Comparison of ENCODE assay signal across 9 cellular contexts in the genomic region with DNA sequence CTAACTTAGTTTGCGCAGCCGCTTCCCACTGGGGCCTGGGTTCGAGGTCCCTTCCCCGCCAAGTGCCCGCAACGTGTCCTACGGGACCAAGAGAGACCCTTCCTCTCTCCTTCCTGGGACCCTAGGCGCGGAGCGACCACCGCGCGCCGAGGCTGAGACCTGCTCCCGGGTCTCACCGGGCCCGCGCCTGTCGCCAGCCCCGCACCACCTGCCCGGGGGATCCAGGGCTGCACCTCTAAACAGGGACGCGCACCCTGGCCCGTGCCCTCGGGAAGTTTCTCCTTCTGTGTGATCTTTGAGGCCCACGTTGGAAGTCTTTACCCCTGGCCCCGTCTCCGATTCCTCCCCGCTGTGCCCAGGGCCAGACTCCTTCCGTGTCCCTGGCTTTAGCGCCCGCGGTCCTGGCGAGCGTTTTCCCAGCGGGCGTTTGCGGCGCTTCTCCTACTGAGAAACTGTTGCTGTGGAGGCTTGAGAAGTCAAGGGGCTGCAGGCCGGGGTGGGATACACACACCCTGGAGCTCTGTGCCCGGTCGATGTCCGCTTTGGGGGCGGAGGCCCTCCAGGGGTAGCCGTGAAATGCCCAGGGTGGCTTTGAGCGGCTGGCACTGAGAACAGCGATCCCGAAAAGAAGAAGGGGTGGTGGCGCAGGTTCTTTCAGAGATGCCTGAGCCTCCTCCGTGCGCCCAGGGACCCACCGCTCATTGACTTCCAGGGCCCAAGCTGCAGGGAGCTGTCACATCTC. TPM values are rescaled to one million over a fixed set of nuclear protein-coding genes. Genes with fewer than 3 reads are reported as not detected.
DNase-seq lines count a peak whose midpoint lies in the region; ATAC-seq and TF ChIP-seq lines count a peak whose summit lies in the region.
"Had no signal": no experiment of that assay in that cellular context is flagged by ENCODE, and none has a peak within 500 bp of the region (broad histone marks: within the 10 kb centered on the region; RNA-seq: fewer than 3 reads in every experiment).

No MANE protein-coding gene starts in this region.

- ATAC-seq in heart left ventricle (no peak), left cardiac atrium (no peak)

- no peaks in the 10 kb centered on the region for H4K20me1 ChIP-seq in neural cell (ENCODE audit: insufficient read depth)

- H3K4me1 Mint-ChIP-seq in CD14-positive monocyte: peaks cover 6% of the 10 kb centered on the region

- peak overlapping the region in 1 of 2 donors; percentile 78 for H3K4me3 Mint-ChIP-seq in CD14-positive monocyte

- H3K4me1 ChIP-seq in heart left ventricle: peaks cover 0 to 23% (median 4%) of the 10 kb centered on the region in 12 donors
- peaks cover 0 to 7% of the 10 kb centered on the region in 2 donors for H3K4me1 ChIP-seq in uterus

- H3K4me2 ChIP-seq in neural cell (ENCODE audit: low read length): no peak overlapping the region

- H3K79me2 ChIP-seq in neural cell (replicated peaks; ENCODE audit: insufficient read depth, low read length): no peaks in the 10 kb centered on the region

- H3F3A ChIP-seq in neural cell (ENCODE audit: insufficient read depth, low read length, poor library complexity, severe bottlenecking): no peaks in the 10 kb centered on the region

- DNase-seq in heart left ventricle (no peak), left cardiac atrium (no peak), erythroblast (lab: John Stamatoyannopoulos, UW) (peak; percentile 28 to 45), uterus (no peak), mucosa of gallbladder (ENCODE audit: low spot score) (no peak), CD14-positive monocyte (ENCODE audit: low spot score) (no peak), RKO (ENCODE audit: low spot score) (no peak)
- DNase-seq: stimulated activated CD4-positive, alpha-beta T cell treated with anti-CD3 and anti-CD28 coated beads, Interleukin-4, amount 100 ng/mL, for 1 hour had no signal

- intact Hi-C loops in heart left ventricle (cut with DNase I): no loop called here
- intact Hi-C loops in left cardiac atrium (cut with DNase I): no loop called here
- intact Hi-C loops in uterus (cut with DNase I; ENCODE audit: low total_unique reads): no loop called here
- intact Hi-C loops in CD14-positive monocyte (cut with micrococcal nuclease): no loop called here

- peaks cover 41 to 64% (median 50%) of the 10 kb centered on the region in 3 donors for H3K27me3 Mint-ChIP-seq in CD14-positive monocyte (ENCODE audit: low read depth in 3 of 3)

- no peak for TF ChIP-seq RAD21 in neural cell (conservative IDR thresholded peaks at IDR 0.05)

- TF ChIP-seq POLR2A in heart left ventricle (IDR thresholded peaks at IDR 0.05): no peak
- TF ChIP-seq POLR2A in erythroblast (IDR thresholded peaks at IDR 0.05; ENCODE audit: low read length): no peak
- no peak for TF ChIP-seq POLR2A in uterus (IDR thresholded peaks at IDR 0.05)

- no peak overlapping the region for H3K27ac Mint-ChIP-seq in CD14-positive monocyte

- H3K27me3 ChIP-seq in heart left ventricle (peaks cover 17 to 67% (median 36%) of the 10 kb centered on the region in 9 donors), neural cell (ENCODE audit: insufficient read depth, low read depth, low read length) (peaks cover 25% of the 10 kb centered on the region), uterus (peaks cover 0 to 11% of the 10 kb centered on the region in 2 donors)

- WGBS in heart left ventricle, 4 donors: 11 to 13% (median 13%) methylated on average over 17 to 52 of the region's 52 CpGs

- no peaks in the 10 kb centered on the region for H3K9me3 ChIP-seq in heart left ventricle
- no peaks in the 10 kb centered on the region for H3K9me3 ChIP-seq in neural cell (ENCODE audit: low read length)
- H3K9me3 ChIP-seq in uterus: no peaks in the 10 kb centered on the region

- TF ChIP-seq EP300 in neural cell (conservative IDR thresholded peaks at IDR 0.05; ENCODE audit: poor library complexity, severe bottlenecking): no peak

- H3K36me3 ChIP-seq in heart left ventricle: no peaks in the 10 kb centered on the region
- H3K36me3 ChIP-seq in neural cell (ENCODE audit: insufficient read depth, low read length): no peaks in the 10 kb centered on the region
- no peaks in the 10 kb centered on the region for H3K36me3 ChIP-seq in uterus

- H2AFZ ChIP-seq in neural cell (ENCODE audit: low read depth, low read length): no peak overlapping the region

- H3K27ac ChIP-seq in heart left ventricle: no peak overlapping the region
- no peak overlapping the region for H3K27ac ChIP-seq in neural cell (ENCODE audit: low read length)
- no peak overlapping the region for H3K27ac ChIP-seq in uterus

- H3K9me2 ChIP-seq in neural cell (ENCODE audit: insufficient read depth, low read length): no peaks in the 10 kb centered on the region

- H3K4me3 ChIP-seq in heart left ventricle (peak overlapping the region in 11 of 12 donors; percentile 5 to 59 (median 38)), neural cell (ENCODE audit: low read length) (peak overlapping the region; percentile 71), uterus (peak overlapping the region; percentile 15 to 38)

- H3K36me3 Mint-ChIP-seq in CD14-positive monocyte: peaks cover 0 to 2% of the 10 kb centered on the region in 2 donors

- peaks cover 0 to 11% (median 4%) of the 10 kb centered on the region in 7 donors for H3K9me3 Mint-ChIP-seq in CD14-positive monocyte

- TF ChIP-seq CTCF in heart left ventricle (IDR thresholded peaks at IDR 0.05): no peak
- no peak for TF ChIP-seq CTCF in neural cell (IDR thresholded peaks at IDR 0.05; ENCODE audit: poor library complexity, severe bottlenecking)
- no peak for TF ChIP-seq CTCF in uterus (IDR thresholded peaks at IDR 0.05)
- TF ChIP-seq CTCF in CD14-positive monocyte (IDR thresholded peaks at IDR 0.05): no peak

- peak overlapping the region; percentile 62 for H3K9ac ChIP-seq in neural cell (ENCODE audit: low read length)

TF ChIP-seq in neural cell, 6 proteins besides CTCF, POLR2A, EP300 and RAD21:
- TF ChIP-seq, protein P1, sequence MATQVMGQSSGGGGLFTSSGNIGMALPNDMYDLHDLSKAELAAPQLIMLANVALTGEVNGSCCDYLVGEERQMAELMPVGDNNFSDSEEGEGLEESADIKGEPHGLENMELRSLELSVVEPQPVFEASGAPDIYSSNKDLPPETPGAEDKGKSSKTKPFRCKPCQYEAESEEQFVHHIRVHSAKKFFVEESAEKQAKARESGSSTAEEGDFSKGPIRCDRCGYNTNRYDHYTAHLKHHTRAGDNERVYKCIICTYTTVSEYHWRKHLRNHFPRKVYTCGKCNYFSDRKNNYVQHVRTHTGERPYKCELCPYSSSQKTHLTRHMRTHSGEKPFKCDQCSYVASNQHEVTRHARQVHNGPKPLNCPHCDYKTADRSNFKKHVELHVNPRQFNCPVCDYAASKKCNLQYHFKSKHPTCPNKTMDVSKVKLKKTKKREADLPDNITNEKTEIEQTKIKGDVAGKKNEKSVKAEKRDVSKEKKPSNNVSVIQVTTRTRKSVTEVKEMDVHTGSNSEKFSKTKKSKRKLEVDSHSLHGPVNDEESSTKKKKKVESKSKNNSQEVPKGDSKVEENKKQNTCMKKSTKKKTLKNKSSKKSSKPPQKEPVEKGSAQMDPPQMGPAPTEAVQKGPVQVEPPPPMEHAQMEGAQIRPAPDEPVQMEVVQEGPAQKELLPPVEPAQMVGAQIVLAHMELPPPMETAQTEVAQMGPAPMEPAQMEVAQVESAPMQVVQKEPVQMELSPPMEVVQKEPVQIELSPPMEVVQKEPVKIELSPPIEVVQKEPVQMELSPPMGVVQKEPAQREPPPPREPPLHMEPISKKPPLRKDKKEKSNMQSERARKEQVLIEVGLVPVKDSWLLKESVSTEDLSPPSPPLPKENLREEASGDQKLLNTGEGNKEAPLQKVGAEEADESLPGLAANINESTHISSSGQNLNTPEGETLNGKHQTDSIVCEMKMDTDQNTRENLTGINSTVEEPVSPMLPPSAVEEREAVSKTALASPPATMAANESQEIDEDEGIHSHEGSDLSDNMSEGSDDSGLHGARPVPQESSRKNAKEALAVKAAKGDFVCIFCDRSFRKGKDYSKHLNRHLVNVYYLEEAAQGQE (IDR thresholded peaks at IDR 0.05; ENCODE audit: borderline replicate concordance): no peak
- TF ChIP-seq SMC3 (conservative IDR thresholded peaks at IDR 0.05; ENCODE audit: poor library complexity): no peak
- no peak for TF ChIP-seq MXI1 (conservative IDR thresholded peaks at IDR 0.05; ENCODE audit: poor library complexity, severe bottlenecking)
- TF ChIP-seq EZH2 (IDR thresholded peaks at IDR 0.05; ENCODE audit: borderline replicate concordance, insufficient read depth, low read length, poor library complexity, severe bottlenecking): no peak
- no peak for TF ChIP-seq TAF1 (IDR thresholded peaks at IDR 0.05; ENCODE audit: low read depth)
- TF ChIP-seq POLR2AphosphoS5 (IDR thresholded peaks at IDR 0.05): no peak

RNA-seq across cellular contexts. Expression of a gene that starts 0.6 kb away (rescaled TPM):
- under 1 TPM in 1 of 9 donors, not detected in 8; 0.29 TPM for total RNA-seq in heart left ventricle
- not detected for polyA plus RNA-seq in heart left ventricle
- total RNA-seq in left cardiac atrium: not detected
- polyA plus RNA-seq in neural cell: 4.4 and 8.3 TPM in 2 replicates
- 4.3 and 6.1 TPM in 2 replicates for polyA minus RNA-seq in neural cell
- total RNA-seq in uterus: under 1 TPM in 1 of 4 donors, not detected in 3; 0.55 TPM
- total RNA-seq in mucosa of gallbladder: 0.60 TPM
- polyA plus RNA-seq in CD14-positive monocyte: not detected

Comparison
In these comparisons a context has a peak if more than half of its experiments do, and no peak if none do; other contexts are left out.
1. DNase-seq: peak in erythroblast (2 of 2); none in heart left ventricle (0 of 5), left cardiac atrium (single experiment), uterus (0 of 2), mucosa of gallbladder (single experiment), CD14-positive monocyte (single experiment) and RKO (single experiment).
2. Peak in every context shown above with its lines, with median percentiles within 50 percentile points of each other: H3K4me3 ChIP-seq.